1 cellular context compared by ENCODE assay signal in genomic region chr19:19679176-19680073, GRCh38.
TF ChIP-seq lines count a peak whose summit lies in the region.

No MANE protein-coding gene starts in this region.

TF ChIP-seq in WTC11, 78 proteins besides CTCF, POLR2A, EP300 and RAD21 (continued from another document):
- TF ChIP-seq E2F1 (CRISPR knock-in tag; IDR thresholded peaks at IDR 0.05) (no peak), TP53 (CRISPR knock-in tag; IDR thresholded peaks at IDR 0.05) (no peak), OVOL2 (CRISPR knock-in tag; IDR thresholded peaks at IDR 0.05; ENCODE audit: borderline replicate concordance) (no peak), SOX15 (CRISPR knock-in tag; IDR thresholded peaks at IDR 0.05) (no peak), SMAD3 (CRISPR knock-in tag; IDR thresholded peaks at IDR 0.05; ENCODE audit: borderline replicate concordance) (no peak), CREB1 (CRISPR knock-in tag; IDR thresholded peaks at IDR 0.05) (no peak), STAT6 (CRISPR knock-in tag; conservative IDR thresholded peaks at IDR 0.05; ENCODE audit: low read depth) (no peak), ZNF425 (CRISPR knock-in tag; conservative IDR thresholded peaks at IDR 0.05) (no peak), FOXP1 (CRISPR knock-in tag; IDR thresholded peaks at IDR 0.05; ENCODE audit: borderline replicate concordance) (no peak)
